In the genomic region with DNA sequence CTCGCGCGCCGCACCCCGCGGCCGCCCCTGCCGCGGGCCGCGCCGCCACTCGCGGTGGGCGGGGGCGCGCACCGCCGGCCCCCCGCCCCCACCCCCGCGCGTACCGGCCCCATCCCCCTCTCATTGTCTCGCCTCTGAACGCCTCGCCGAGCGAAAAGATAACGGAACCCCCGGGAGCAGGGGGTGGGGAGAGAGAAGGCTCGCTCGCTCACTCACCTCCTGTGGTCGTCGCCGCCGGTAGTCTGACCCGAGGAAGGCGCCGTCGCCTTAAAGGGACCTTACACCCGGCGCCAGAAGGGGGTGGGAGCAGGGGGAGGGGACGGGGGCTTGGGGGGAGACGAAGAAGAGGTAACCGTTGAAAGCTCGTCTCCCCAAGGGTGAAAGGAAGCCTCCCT, we compare ENCODE assay signal across 8 cellular contexts. TPM values are rescaled to one million over a fixed set of nuclear protein-coding genes. Genes with fewer than 3 reads are reported as not detected.
DNase-seq lines count a peak whose midpoint lies in the region; ATAC-seq and TF ChIP-seq lines count a peak whose summit lies in the region.

No MANE protein-coding gene starts in this region.

- H4K20me1 ChIP-seq in OCI-LY3 (ENCODE audit: insufficient read depth, low read length) (peaks cover 43% of the 10 kb centered on the region), fibroblast of lung (ENCODE audit: control insufficient read depth, extremely low read depth, insufficient read depth, low read length) (no peaks in the 10 kb centered on the region)

- peak; percentile 18 for ATAC-seq in HG03439 (IDR thresholded peaks at IDR 0.05; ENCODE audit: unreplicated experiment)

- H3K27ac Mint-ChIP-seq in activated T-helper 1 cell treated with anti-CD3 and anti-CD28 coated beads, Interleukin-12 subunit alpha, Interleukin-12 subunit beta, Interleukin-2, Interleukin-4 antibody, amounts not matched to agents 30 ng/mL and 10 ng/mL and 1 ng/mL, durations not matched to agents 14 hours and 24 hours and 36 hours = peak overlapping the region; percentile 83
- H3K27ac Mint-ChIP-seq in nephron progenitor cell = no peak overlapping the region

- WGBS in thymus = under 1% methylated on average over 47 of the region's 47 CpGs

- no peaks in the 10 kb centered on the region for H3K9me3 Mint-ChIP-seq in activated T-helper 1 cell treated with anti-CD3 and anti-CD28 coated beads, Interleukin-12 subunit alpha, Interleukin-12 subunit beta, Interleukin-2, Interleukin-4 antibody, amounts not matched to agents 30 ng/mL and 10 ng/mL and 1 ng/mL, durations not matched to agents 14 hours and 24 hours and 36 hours
- no peaks in the 10 kb centered on the region for H3K9me3 Mint-ChIP-seq in nephron progenitor cell

- peaks cover 13% of the 10 kb centered on the region for H3K27me3 Mint-ChIP-seq in activated T-helper 1 cell treated with anti-CD3 and anti-CD28 coated beads, Interleukin-12 subunit alpha, Interleukin-12 subunit beta, Interleukin-2, Interleukin-4 antibody, amounts not matched to agents 30 ng/mL and 10 ng/mL and 1 ng/mL, durations not matched to agents 14 hours and 24 hours and 36 hours (ENCODE audit: insufficient read depth)
- peaks cover 27% of the 10 kb centered on the region for H3K27me3 Mint-ChIP-seq in nephron progenitor cell (ENCODE audit: low read depth, poor library complexity)

- H3K4me3 ChIP-seq in OCI-LY3 (ENCODE audit: low read length) (peak overlapping the region; percentile 84), fibroblast of lung (replicated peaks in 1 of 4; ENCODE audit: control extremely low read depth in 1 of 4, insufficient read depth in 1 of 4, low read depth in 3 of 4, low read length in 4 of 4) (peak overlapping the region in 3 of 4 experiments; percentile 40 to 60 (median 48)), thymus (ENCODE audit: low read length) (peak overlapping the region; percentile 99)

- TF ChIP-seq CTCF in OCI-LY3 (IDR thresholded peaks at IDR 0.05; ENCODE audit: low read depth, low read length) (no peak), fibroblast of lung (conservative IDR thresholded peaks at IDR 0.05 in 1 of 2, IDR thresholded peaks at IDR 0.05 in 1 of 2; ENCODE audit: low read depth in 1 of 2, low read length in 2 of 2) (no peak), nephron progenitor cell (IDR thresholded peaks at IDR 0.05) (no peak)

- peak overlapping the region; percentile 79 for H3K9ac ChIP-seq in OCI-LY3 (ENCODE audit: low read length)
- H3K9ac ChIP-seq in fibroblast of lung (ENCODE audit: insufficient read depth, low read length) = peak overlapping the region; percentile 80

- H3K27me3 ChIP-seq in OCI-LY3 (ENCODE audit: low read depth, low read length) (no peaks in the 10 kb centered on the region; the same call in 1 of the 2 replicates), fibroblast of lung (ENCODE audit: control insufficient read depth, insufficient read depth, low read length) (no peaks in the 10 kb centered on the region), thymus (ENCODE audit: control insufficient read depth, insufficient read depth) (no peaks in the 10 kb centered on the region)

- peaks cover 4% of the 10 kb centered on the region for H3K36me3 ChIP-seq in OCI-LY3 (replicated peaks; ENCODE audit: low read depth, low read length)
- no peaks in the 10 kb centered on the region for H3K36me3 ChIP-seq in fibroblast of lung (ENCODE audit: control insufficient read depth, insufficient read depth, low read length)
- H3K36me3 ChIP-seq in thymus (ENCODE audit: control insufficient read depth, insufficient read depth) = no peaks in the 10 kb centered on the region

- DNase-seq in SIG-M5 treated with dmso at 0.1 percent for 504 hours (lab: John Stamatoyannopoulos, UW; ENCODE audit: unreplicated experiment) (peak; percentile 73), SIG-M5 (lab: John Stamatoyannopoulos, UW) (no peak), fibroblast of lung (ENCODE audit: low read depth in 2 of 2) (peak; percentile 71 to 74), nephron progenitor cell (peak; percentile 69)
- DNase-seq in activated T-helper 1 cell treated with anti-CD3 and anti-CD28 coated beads, Interleukin-12 subunit alpha, Interleukin-12 subunit beta, Interleukin-2, Interleukin-4 antibody, amounts not matched to agents 30 ng/mL and 10 ng/mL and 1 ng/mL, durations not matched to agents 14 hours and 24 hours and 36 hours (ENCODE audit: low spot score) = peak; percentile 46

- H3K79me2 ChIP-seq in OCI-LY3 (ENCODE audit: low read length) (peaks cover 45% of the 10 kb centered on the region), fibroblast of lung (ENCODE audit: control insufficient read depth, insufficient read depth, low read length) (peaks cover 43% of the 10 kb centered on the region)

- H3K36me3 Mint-ChIP-seq in activated T-helper 1 cell treated with anti-CD3 and anti-CD28 coated beads, Interleukin-12 subunit alpha, Interleukin-12 subunit beta, Interleukin-2, Interleukin-4 antibody, amounts not matched to agents 30 ng/mL and 10 ng/mL and 1 ng/mL, durations not matched to agents 14 hours and 24 hours and 36 hours (ENCODE audit: low read depth) = peaks cover 6% of the 10 kb centered on the region
- H3K36me3 Mint-ChIP-seq in nephron progenitor cell (ENCODE audit: low read depth) = peaks cover 15% of the 10 kb centered on the region

- peak overlapping the region; percentile 31; the same call in 1 of the 2 replicates for H3K4me2 ChIP-seq in OCI-LY3 (ENCODE audit: low read length)
- no peak overlapping the region for H3K4me2 ChIP-seq in fibroblast of lung (ENCODE audit: extremely low read depth, insufficient read depth, low read length)

- peaks cover 13% of the 10 kb centered on the region for H3K4me1 ChIP-seq in OCI-LY3 (ENCODE audit: low read length)
- H3K4me1 ChIP-seq in fibroblast of lung (ENCODE audit: control insufficient read depth, extremely low read depth, insufficient read depth, low read length) = no peaks in the 10 kb centered on the region
- peaks cover 12% of the 10 kb centered on the region for H3K4me1 ChIP-seq in thymus (ENCODE audit: control insufficient read depth, insufficient read depth, low read length)

- intact Hi-C loops in activated T-helper 1 cell treated with anti-CD3 and anti-CD28 coated beads, Interleukin-12 subunit alpha, Interleukin-12 subunit beta, Interleukin-2, Interleukin-4 antibody, amounts not matched to agents 30 ng/mL and 10 ng/mL and 1 ng/mL, durations not matched to agents 14 hours and 24 hours and 36 hours (cut with micrococcal nuclease) = loop anchor here (1.0 to 10.0 kb wide), 12 partner anchors 14 to 526 kb away; partner anchors contain the start of genes C2CD4D, CGN, PI4KB and PSMB4

- H3K4me1 Mint-ChIP-seq in activated T-helper 1 cell treated with anti-CD3 and anti-CD28 coated beads, Interleukin-12 subunit alpha, Interleukin-12 subunit beta, Interleukin-2, Interleukin-4 antibody, amounts not matched to agents 30 ng/mL and 10 ng/mL and 1 ng/mL, durations not matched to agents 14 hours and 24 hours and 36 hours (ENCODE audit: low read depth) = peaks cover 21% of the 10 kb centered on the region
- peaks cover 13% of the 10 kb centered on the region for H3K4me1 Mint-ChIP-seq in nephron progenitor cell

- H2AFZ ChIP-seq in OCI-LY3 (ENCODE audit: low read depth, low read length) = no peak overlapping the region
- no peak overlapping the region for H2AFZ ChIP-seq in fibroblast of lung (ENCODE audit: low read length)

- peak overlapping the region; percentile 78 for H3K4me3 Mint-ChIP-seq in activated T-helper 1 cell treated with anti-CD3 and anti-CD28 coated beads, Interleukin-12 subunit alpha, Interleukin-12 subunit beta, Interleukin-2, Interleukin-4 antibody, amounts not matched to agents 30 ng/mL and 10 ng/mL and 1 ng/mL, durations not matched to agents 14 hours and 24 hours and 36 hours
- H3K4me3 Mint-ChIP-seq in nephron progenitor cell = peak overlapping the region; percentile 84

- H3K27ac ChIP-seq in OCI-LY3 (ENCODE audit: low read length) (peak overlapping the region; percentile 65), fibroblast of lung (ENCODE audit: insufficient read depth, low read length) (peak overlapping the region; percentile 66), thymus (ENCODE audit: low read depth) (peak overlapping the region; percentile 97)

- H3K9me3 ChIP-seq in OCI-LY3 (ENCODE audit: insufficient read depth, low read length) = no peaks in the 10 kb centered on the region
- H3K9me3 ChIP-seq in fibroblast of lung (ENCODE audit: control insufficient read depth, insufficient read depth, low read depth, low read length) = no peaks in the 10 kb centered on the region
- no peaks in the 10 kb centered on the region for H3K9me3 ChIP-seq in thymus (ENCODE audit: control insufficient read depth)

RNA-seq across cellular contexts. Expression of gene POGZ, which starts 0.4 kb away (rescaled TPM):
- total RNA-seq in activated T-helper 1 cell treated with anti-CD3 and anti-CD28 coated beads, Interleukin-12 subunit alpha, Interleukin-12 subunit beta, Interleukin-2, Interleukin-4 antibody, amounts not matched to agents 30 ng/mL and 10 ng/mL and 1 ng/mL, durations not matched to agents 14 hours and 24 hours and 36 hours = 89.1 and 91.1 TPM in 2 replicates
- 12.3 and 21.6 TPM in 2 replicates for total RNA-seq in fibroblast of lung
- 24.7 and 27.6 TPM in 2 replicates for polyA plus RNA-seq in fibroblast of lung
- polyA plus RNA-seq in fibroblast of lung (2012) = 13.9 and 19.3 TPM in 2 replicates
- 45.5 and 64.6 TPM in 2 replicates for polyA minus RNA-seq in fibroblast of lung (ENCODE audit: low replicate concordance)
- 33.5 TPM for polyA plus RNA-seq in thymus

RNA-seq across cellular contexts. Expression of gene CGN, which starts 52.3 kb away (rescaled TPM):
- 0.17 and 0.91 TPM in 2 replicates for total RNA-seq in activated T-helper 1 cell treated with anti-CD3 and anti-CD28 coated beads, Interleukin-12 subunit alpha, Interleukin-12 subunit beta, Interleukin-2, Interleukin-4 antibody, amounts not matched to agents 30 ng/mL and 10 ng/mL and 1 ng/mL, durations not matched to agents 14 hours and 24 hours and 36 hours
- total RNA-seq in fibroblast of lung = under 0.01 and 0.17 TPM in 2 replicates
- polyA plus RNA-seq in fibroblast of lung = 0.17 and 0.21 TPM in 2 replicates
- 0.21 and 0.36 TPM in 2 replicates for polyA plus RNA-seq in fibroblast of lung (2012)
- not detected in 2 replicates for polyA minus RNA-seq in fibroblast of lung (ENCODE audit: low replicate concordance)
- 2.8 TPM for polyA plus RNA-seq in thymus

RNA-seq across cellular contexts. Expression of gene PSMB4, which starts 59.6 kb away (rescaled TPM):
- total RNA-seq in activated T-helper 1 cell treated with anti-CD3 and anti-CD28 coated beads, Interleukin-12 subunit alpha, Interleukin-12 subunit beta, Interleukin-2, Interleukin-4 antibody, amounts not matched to agents 30 ng/mL and 10 ng/mL and 1 ng/mL, durations not matched to agents 14 hours and 24 hours and 36 hours = 436 and 454 TPM in 2 replicates
- total RNA-seq in fibroblast of lung = 335 and 339 TPM in 2 replicates
- polyA plus RNA-seq in fibroblast of lung (370 and 426 TPM in 2 replicates), thymus (371 TPM)
- polyA plus RNA-seq in fibroblast of lung (2012) = 333 and 407 TPM in 2 replicates
- polyA minus RNA-seq in fibroblast of lung (ENCODE audit: low replicate concordance) = 644 and 656 TPM in 2 replicates

Comparison
In these comparisons a context has a peak if more than half of its experiments do, and no peak if none do; other contexts are left out.
1. H3K4me3 ChIP-seq: peak in every context shown above with its lines; median percentile 99 in thymus; 84 in OCI-LY3; 48 in fibroblast of lung.